Comparison of ENCODE assay signal across 8 cellular contexts in genomic region chr16:4624827-4625616, GRCh38. TPM values are rescaled to one million over a fixed set of nuclear protein-coding genes. Genes with fewer than 3 reads are reported as not detected.
DNase-seq lines count a peak whose midpoint lies in the region; ATAC-seq lines count a peak whose summit lies in the region.

No MANE protein-coding gene starts in this region.

- no peaks in the 10 kb centered on the region for H3K9me3 Mint-ChIP-seq in naive B cell

- peak; percentile 72 for ATAC-seq in GM18511 (IDR thresholded peaks at IDR 0.05; ENCODE audit: unreplicated experiment)
- peak; percentile 57 for ATAC-seq in HG02642 (IDR thresholded peaks at IDR 0.05; ENCODE audit: poor library complexity, unreplicated experiment)
- ATAC-seq in naive B cell (ENCODE audit: low read depth in 2 of 2), result peak; percentile 65 to 66

- peak overlapping the region; percentile 83 to 98 for H3K4me3 ChIP-seq in esophagus (ENCODE audit: low read depth in 1 of 2, low read length in 2 of 2)

- H3K4me1 Mint-ChIP-seq in naive B cell, result peaks cover 18 to 39% (median 29%) of the 10 kb centered on the region in 3 donors

- H3K27me3 Mint-ChIP-seq in naive B cell, result no peaks in the 10 kb centered on the region

- H3K36me3 Mint-ChIP-seq in naive B cell, result no peaks in the 10 kb centered on the region

- H3K4me1 ChIP-seq in esophagus (ENCODE audit: control insufficient read depth in 2 of 2, insufficient read depth in 2 of 2, low read length in 1 of 2), result peaks cover 6 to 14% of the 10 kb centered on the region in 2 donors

- peak overlapping the region; percentile 93 to 98 for H3K27ac ChIP-seq in esophagus (ENCODE audit: low read depth in 2 of 2, low read length in 1 of 2)

- no peaks in the 10 kb centered on the region for H3K9me3 ChIP-seq in esophagus (ENCODE audit: control insufficient read depth in 2 of 2, insufficient read depth in 1 of 2, low read depth in 1 of 2, low read length in 1 of 2)

- DNase-seq in NCI-H2227 treated with DMSO at 0.1 percent for 48 hours (lab: John Stamatoyannopoulos, UW) (peak; percentile 49), activated T-cell treated with anti-CD3 and anti-CD28 coated beads for 24 hours (ENCODE audit: low read depth) (peak; percentile 63), naive B cell (peak; percentile 78), NCI-H1436 treated with DMSO at 0.1 percent for 48 hours (lab: John Stamatoyannopoulos, UW) (no peak)
- DNase-seq in stimulated activated naive CD4-positive, alpha-beta T cell (lab: John Stamatoyannopoulos, UW), result peak in 5 of 6 experiments; percentile 38 to 71 (median 46)

- H3K27me3 ChIP-seq in esophagus (ENCODE audit: control insufficient read depth in 1 of 2, insufficient read depth in 2 of 2, low read length in 2 of 2), result no peaks in the 10 kb centered on the region

- 0 to 1% methylated on average over 72 to 82 of the region's 82 CpGs for WGBS in esophagus, 2 donors

- H3K4me3 Mint-ChIP-seq in naive B cell, result peak overlapping the region; percentile 83 to 99 (median 96)

- H3K27ac Mint-ChIP-seq in naive B cell, result peak overlapping the region; percentile 95 to 100 (median 98)

- no peaks in the 10 kb centered on the region for H3K36me3 ChIP-seq in esophagus (ENCODE audit: control insufficient read depth in 2 of 2, insufficient read depth in 2 of 2, low read length in 1 of 2)

RNA-seq across cellular contexts. Expression of gene MGRN1, which starts 0.4 kb away (rescaled TPM):
- polyA plus RNA-seq in esophagus, result 10 to 100 TPM; 10.9 to 15.1 TPM
- polyA plus RNA-seq in naive B cell (ENCODE audit: low read depth in 6 of 6), result 10 to 100 TPM in 1 of 6 donors, 1 to 10 TPM in 5; 3.9 to 10.6 (median 6.6) TPM

RNA-seq across cellular contexts. Expression of gene UBALD1, which starts 10.3 kb away (rescaled TPM):
- polyA plus RNA-seq in esophagus, result 10 to 100 TPM; 18.6 to 34.7 TPM
- polyA plus RNA-seq in naive B cell (ENCODE audit: low read depth in 6 of 6), result 1 to 10 TPM; 2.6 to 7.5 (median 5.0) TPM
